1 cellular context compared by ENCODE assay signal in genomic region chr6:44078795-44079671, GRCh38.
TF ChIP-seq lines count a peak whose summit lies in the region.

No MANE protein-coding gene starts in this region.

TF ChIP-seq in HepG2, 621 proteins besides CTCF, POLR2A, EP300 and RAD21 (continued from another document and continues in another):
- TF ChIP-seq ZNF142 (CRISPR knock-in tag; IDR thresholded peaks at IDR 0.05), result no peak
- TF ChIP-seq ZNF274 (CRISPR knock-in tag; IDR thresholded peaks at IDR 0.05), result peak; percentile 73; the same call in 1 of the 2 replicates
- TF ChIP-seq ZNF784 (CRISPR knock-in tag; IDR thresholded peaks at IDR 0.05; ENCODE audit: borderline replicate concordance), result peak; percentile 74; the same call in 1 of the 2 replicates
- no peak for TF ChIP-seq KMT2A (CRISPR knock-in tag; IDR thresholded peaks at IDR 0.05)
- no peak for TF ChIP-seq AKNA (CRISPR knock-in tag; IDR thresholded peaks at IDR 0.05; ENCODE audit: borderline replicate concordance)
- TF ChIP-seq ZNF766 (CRISPR knock-in tag; IDR thresholded peaks at IDR 0.05; ENCODE audit: borderline replicate concordance), result no peak
- no peak for TF ChIP-seq CBX2 (IDR thresholded peaks at IDR 0.05; ENCODE audit: low read depth, low read length)
- TF ChIP-seq CBX2 (CRISPR knock-in tag; IDR thresholded peaks at IDR 0.05; ENCODE audit: low read depth), result no peak
- no peak for TF ChIP-seq STAT6 (CRISPR knock-in tag; IDR thresholded peaks at IDR 0.05; ENCODE audit: borderline replicate concordance)
- TF ChIP-seq ZNF883 (CRISPR knock-in tag; IDR thresholded peaks at IDR 0.05; ENCODE audit: not compliant biosample characterization), result no peak
- TF ChIP-seq MAZ (IDR thresholded peaks at IDR 0.05; ENCODE audit: borderline replicate concordance, low read depth, low read length), result no peak
- no peak for TF ChIP-seq MAZ (CRISPR knock-in tag; IDR thresholded peaks at IDR 0.05; ENCODE audit: low read depth)
- TF ChIP-seq HES4 (CRISPR knock-in tag; IDR thresholded peaks at IDR 0.05; ENCODE audit: borderline replicate concordance), result no peak
- no peak for TF ChIP-seq DR1 (CRISPR knock-in tag; IDR thresholded peaks at IDR 0.05)
- TF ChIP-seq TMF1 (CRISPR knock-in tag; IDR thresholded peaks at IDR 0.05; ENCODE audit: low read depth), result no peak
- 0 out of 2 replicates have a peak, but pooled peaks have one; percentile 32 for TF ChIP-seq DNMT1 (CRISPR knock-in tag; IDR thresholded peaks at IDR 0.05)
- peak; percentile 46; the same call in 1 of the 2 replicates for TF ChIP-seq SIN3B (IDR thresholded peaks at IDR 0.05; ENCODE audit: low read length)
- no peak for TF ChIP-seq MXI1 (IDR thresholded peaks at IDR 0.05; ENCODE audit: borderline replicate concordance, low read depth, low read length)
- TF ChIP-seq ZNF879 (CRISPR knock-in tag; IDR thresholded peaks at IDR 0.05), result no peak
- no peak for TF ChIP-seq TOE1 (CRISPR knock-in tag; IDR thresholded peaks at IDR 0.05)
- no peak for TF ChIP-seq NONO (IDR thresholded peaks at IDR 0.05)
- no peak for TF ChIP-seq NONO (CRISPR knock-in tag; conservative IDR thresholded peaks at IDR 0.05)
- TF ChIP-seq ZSCAN9 (CRISPR knock-in tag; IDR thresholded peaks at IDR 0.05; ENCODE audit: borderline replicate concordance), result no peak
- TF ChIP-seq ZBTB42 (CRISPR knock-in tag; IDR thresholded peaks at IDR 0.05), result no peak
- TF ChIP-seq PRPF4 (IDR thresholded peaks at IDR 0.05; ENCODE audit: low read depth, low read length, poor library complexity, severe bottlenecking), result no peak
- TF ChIP-seq ZNF264 (CRISPR knock-in tag; IDR thresholded peaks at IDR 0.05), result no peak
- TF ChIP-seq ZKSCAN8 (CRISPR knock-in tag; IDR thresholded peaks at IDR 0.05; ENCODE audit: borderline replicate concordance), result peak; percentile 83; the same call in 1 of the 2 replicates
- TF ChIP-seq ZNF10 (CRISPR knock-in tag; IDR thresholded peaks at IDR 0.05; ENCODE audit: borderline replicate concordance, low read depth), result no peak
- TF ChIP-seq SATB2 (CRISPR knock-in tag; IDR thresholded peaks at IDR 0.05), result no peak
- TF ChIP-seq ZNF20 (CRISPR knock-in tag; IDR thresholded peaks at IDR 0.05), result no peak
- TF ChIP-seq ZNF512B (CRISPR knock-in tag; IDR thresholded peaks at IDR 0.05; ENCODE audit: borderline replicate concordance), result no peak
- TF ChIP-seq NFE2L2 (IDR thresholded peaks at IDR 0.05; ENCODE audit: low read length), result no peak
- TF ChIP-seq MBD4 (IDR thresholded peaks at IDR 0.05; ENCODE audit: borderline replicate concordance, low read length), result no peak
- no peak; the same call in 1 of the 2 replicates for TF ChIP-seq ARID3A (IDR thresholded peaks at IDR 0.05; ENCODE audit: low read depth, low read length)
- peak; percentile 63; the same call in 1 of the 2 replicates for TF ChIP-seq MEF2D (CRISPR knock-in tag; IDR thresholded peaks at IDR 0.05)
- no peak for TF ChIP-seq SNRNP70 (IDR thresholded peaks at IDR 0.05; ENCODE audit: low read depth, low read length)
- no peak for TF ChIP-seq FOXC1 (CRISPR knock-in tag; IDR thresholded peaks at IDR 0.05; ENCODE audit: borderline replicate concordance)
- TF ChIP-seq PHF21A (CRISPR knock-in tag; IDR thresholded peaks at IDR 0.05), result no peak; the same call in 1 of the 2 replicates
- TF ChIP-seq JUNB (CRISPR knock-in tag; IDR thresholded peaks at IDR 0.05; ENCODE audit: borderline replicate concordance), result no peak
